ENCODE assay signal across 13 cellular contexts in the genomic region with DNA sequence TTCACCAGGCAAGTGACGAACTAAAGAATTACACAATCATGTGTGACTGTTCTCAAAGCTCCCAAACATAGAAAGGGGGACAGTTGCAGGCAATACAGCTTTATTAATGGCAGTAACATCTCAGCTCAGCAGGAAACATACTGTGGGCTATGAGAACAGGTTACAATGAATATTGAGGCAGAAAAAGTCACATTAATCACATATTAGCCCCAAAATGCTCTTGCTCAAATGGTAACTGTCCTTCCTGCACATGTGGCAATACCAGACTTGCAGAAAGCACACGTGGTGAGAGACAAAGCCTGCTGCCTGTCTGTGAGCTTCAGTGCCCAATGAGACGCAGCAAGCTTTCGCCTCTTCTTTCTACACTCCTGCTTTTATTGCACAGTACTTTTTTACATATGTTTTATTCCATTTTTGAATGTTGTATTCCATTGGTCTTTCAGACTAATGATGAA.
DNase-seq lines count a peak whose midpoint lies in the region; ATAC-seq, FAIRE-seq and TF ChIP-seq lines count a peak whose summit lies in the region.
"Had no signal": no experiment of that assay in that cellular context is flagged by ENCODE, and none has a peak within 500 bp of the region (broad histone marks: within the 10 kb centered on the region; RNA-seq: fewer than 3 reads in every experiment).

No MANE protein-coding gene starts in this region.

- no peak overlapping the region for H2AFZ ChIP-seq in endothelial cell of umbilical vein (ENCODE audit: low read depth, low read length)

- H3K36me3 ChIP-seq in endothelial cell of umbilical vein (ENCODE audit: control insufficient read depth in 2 of 2, extremely low read depth in 1 of 2, insufficient read depth in 2 of 2, low read length in 2 of 2): no peaks in the 10 kb centered on the region
- H3K36me3 ChIP-seq in testis (ENCODE audit: low read depth, missing control alignments): no peaks in the 10 kb centered on the region
- no peaks in the 10 kb centered on the region for H3K36me3 ChIP-seq in heart right ventricle
- H3K36me3 ChIP-seq: breast epithelium, left ventricle myocardium inferior had no signal

- WGBS in testis, 2 donors: 64 to 70% methylated on average over 4 of the region's 4 CpGs
- WGBS in heart right ventricle, 2 donors: 58% methylated on average over 4 of the region's 4 CpGs

- no peaks in the 10 kb centered on the region for H3K36me3 Mint-ChIP-seq in activated CD4-positive, alpha-beta T cell treated with anti-CD3 and anti-CD28 coated beads for 36 hours (ENCODE audit: low read depth)

- no peaks in the 10 kb centered on the region for H4K20me1 ChIP-seq in endothelial cell of umbilical vein (replicated peaks; ENCODE audit: control insufficient read depth, extremely low read depth, insufficient read depth, low read length)

- no peak overlapping the region for H3K27ac ChIP-seq in endothelial cell of umbilical vein (ENCODE audit: insufficient read depth, low read depth, low read length)
- H3K27ac ChIP-seq in testis: no peak overlapping the region
- H3K27ac ChIP-seq in heart right ventricle: no peak overlapping the region
- H3K27ac ChIP-seq: breast epithelium, left ventricle myocardium inferior, psoas muscle had no signal

- no peak overlapping the region for H3K4me3 ChIP-seq in endothelial cell of umbilical vein (replicated peaks in 1 of 3; ENCODE audit: insufficient read depth in 1 of 3, low read depth in 1 of 3, low read length in 3 of 3)
- no peak overlapping the region for H3K4me3 ChIP-seq in testis
- no peak overlapping the region for H3K4me3 ChIP-seq in heart right ventricle
- H3K4me3 ChIP-seq: breast epithelium, left ventricle myocardium inferior, psoas muscle had no signal

- H3K27me3 Mint-ChIP-seq in activated CD4-positive, alpha-beta T cell treated with anti-CD3 and anti-CD28 coated beads for 36 hours: peaks cover 16% of the 10 kb centered on the region

- peaks cover 29% of the 10 kb centered on the region for H3K4me1 Mint-ChIP-seq in activated CD4-positive, alpha-beta T cell treated with anti-CD3 and anti-CD28 coated beads for 36 hours

- TF ChIP-seq CTCF in endothelial cell of umbilical vein (IDR thresholded peaks at IDR 0.05; ENCODE audit: extremely low read depth in 1 of 2, insufficient read depth in 1 of 2, low read depth in 1 of 2, low read length in 2 of 2) (no peak), testis (IDR thresholded peaks at IDR 0.05) (no peak), heart right ventricle (IDR thresholded peaks at IDR 0.05) (no peak)

- BruUV-seq in endothelial cell of umbilical vein (replicated peaks; lab: Mats Ljungman, UMichigan): no TSS peak

- H3K9me3 ChIP-seq in endothelial cell of umbilical vein (replicated peaks; ENCODE audit: control insufficient read depth, insufficient read depth, low read length): no peaks in the 10 kb centered on the region
- no peaks in the 10 kb centered on the region for H3K9me3 ChIP-seq in testis
- H3K9me3 ChIP-seq in heart right ventricle: no peaks in the 10 kb centered on the region
- H3K9me3 ChIP-seq: breast epithelium, left ventricle myocardium inferior, psoas muscle had no signal

- H3K79me2 ChIP-seq in endothelial cell of umbilical vein (ENCODE audit: control insufficient read depth, insufficient read depth, low read length): no peaks in the 10 kb centered on the region

- dilution Hi-C loops in endothelial cell of umbilical vein (cut with MboI; ENCODE audit: extremely low pct_ligation_motif_present, low sequenced_read_pairs): no loop called here

- peak; percentile 41 for ATAC-seq in activated CD4-positive, alpha-beta T cell treated with anti-CD3 and anti-CD28 coated beads for 36 hours
- ATAC-seq in GM21717 (IDR thresholded peaks at IDR 0.05; ENCODE audit: unreplicated experiment) (peak; percentile 70), HG03460 (IDR thresholded peaks at IDR 0.05; ENCODE audit: unreplicated experiment) (peak; percentile 44), GM18517 (IDR thresholded peaks at IDR 0.05; ENCODE audit: unreplicated experiment) (no peak), heart right ventricle (no peak)
- ATAC-seq: psoas muscle had no signal

- H3K4me2 ChIP-seq in endothelial cell of umbilical vein (ENCODE audit: insufficient read depth, low read length): no peak overlapping the region

- intact Hi-C loops in activated CD4-positive, alpha-beta T cell treated with anti-CD3 and anti-CD28 coated beads for 36 hours (cut with DNase I, micrococcal nuclease): loop anchor here in 1 of 2 experiments (2.0 kb wide), 1 partner anchor 27 kb away; no protein-coding TSS in a partner anchor
- intact Hi-C loops in endothelial cell of umbilical vein (cut with micrococcal nuclease): no loop called here
- intact Hi-C loops in testis (cut with DNase I; ENCODE audit: low total_unique reads): no loop called here
- intact Hi-C loops in heart right ventricle (cut with DNase I): no loop called here

- peaks cover 4 to 11% of the 10 kb centered on the region in 2 experiments for H3K27me3 ChIP-seq in endothelial cell of umbilical vein (ENCODE audit: control insufficient read depth in 2 of 2, insufficient read depth in 2 of 2, low read length in 2 of 2)
- H3K27me3 ChIP-seq in testis: no peaks in the 10 kb centered on the region
- H3K27me3 ChIP-seq in heart right ventricle: peaks cover 0 to 19% (median 0%) of the 10 kb centered on the region in 7 donors
- H3K27me3 ChIP-seq: breast epithelium had no signal

- H3K9me1 ChIP-seq in endothelial cell of umbilical vein (replicated peaks; ENCODE audit: control insufficient read depth, extremely low read depth, insufficient read depth, low read length): no peaks in the 10 kb centered on the region

- H3K27ac Mint-ChIP-seq in activated CD4-positive, alpha-beta T cell treated with anti-CD3 and anti-CD28 coated beads for 36 hours: peak overlapping the region; percentile 90

- H3K4me1 ChIP-seq in endothelial cell of umbilical vein (ENCODE audit: control insufficient read depth, extremely low read depth, insufficient read depth, low read length) (no peaks in the 10 kb centered on the region), testis (no peaks in the 10 kb centered on the region), heart right ventricle (peaks cover 0 to 4% (median 0%) of the 10 kb centered on the region in 9 donors)
- H3K4me1 ChIP-seq: breast epithelium, left ventricle myocardium inferior, psoas muscle had no signal

- no peak for DNase-seq in activated CD4-positive, alpha-beta T cell treated with anti-CD3 and anti-CD28 coated beads for 36 hours
- DNase-seq in activated CD4-positive, alpha-beta T cell treated with anti-CD3 and anti-CD28 coated beads for 1 hour: no peak
- DNase-seq in endothelial cell of umbilical vein (ENCODE audit: low read depth, low spot score) (no peak), testis (no peak), heart right ventricle (no peak)
- DNase-seq: activated CD4-positive, alpha-beta T cell treated with anti-CD3 and anti-CD28 coated beads, Interleukin-2, amount 50 U/mL, for 1 hour; left ventricle myocardium inferior; NCI-H1417 treated with DMSO at 0.1 percent for 48 hours; psoas muscle had no signal

- H3K9ac ChIP-seq in endothelial cell of umbilical vein (replicated peaks; ENCODE audit: extremely low read depth, insufficient read depth, low read length): no peak overlapping the region

- no peaks in the 10 kb centered on the region for H3K9me3 Mint-ChIP-seq in activated CD4-positive, alpha-beta T cell treated with anti-CD3 and anti-CD28 coated beads for 36 hours (ENCODE audit: low read depth)

- CTCF ChIA-PET in activated CD4-positive, alpha-beta T cell treated with anti-CD3 and anti-CD28 coated beads for 36 hours (lab: Charles Lee): interaction anchor here (0.7 kb wide), 1 partner anchor 15 kb away, joined by 3 read pairs; no protein-coding TSS in a partner anchor
- CTCF ChIA-PET in endothelial cell of umbilical vein (lab: Charles Lee): interaction anchor here (1.1 to 1.5 kb wide), 2 partner anchors 25 to 122 kb away, joined by 3 to 4 read pairs; no protein-coding TSS in a partner anchor

- POLR2A ChIA-PET in activated CD4-positive, alpha-beta T cell treated with anti-CD3 and anti-CD28 coated beads for 36 hours (lab: Charles Lee): no interaction called here
- POLR2A ChIA-PET in endothelial cell of umbilical vein (lab: Charles Lee): no interaction called here

- peak; percentile 12 for FAIRE-seq in endothelial cell of umbilical vein (lab: Jason Lieb, UNC)

- no peak for TF ChIP-seq POLR2A in endothelial cell of umbilical vein (IDR thresholded peaks at IDR 0.05; ENCODE audit: low read depth, low read length)
- TF ChIP-seq POLR2A in testis (IDR thresholded peaks at IDR 0.05): no peak

- peak overlapping the region; percentile 18 for H3K4me3 Mint-ChIP-seq in activated CD4-positive, alpha-beta T cell treated with anti-CD3 and anti-CD28 coated beads for 36 hours

TF ChIP-seq in endothelial cell of umbilical vein, 7 proteins besides CTCF, POLR2A, EP300 and RAD21:
- TF ChIP-seq POLR2AphosphoS5 (IDR thresholded peaks at IDR 0.05; ENCODE audit: insufficient read depth, low read depth, low read length) (no peak), EZH2 (IDR thresholded peaks at IDR 0.05; ENCODE audit: borderline replicate concordance, low read depth, low read length, severe bottlenecking) (no peak), JUN (IDR thresholded peaks at IDR 0.05; ENCODE audit: borderline replicate concordance, insufficient read depth, insufficient read length, low read depth) (no peak), MYC (IDR thresholded peaks at IDR 0.05; ENCODE audit: low read depth, low read length) (no peak), GATA2 (IDR thresholded peaks at IDR 0.05; ENCODE audit: insufficient read depth, insufficient read length, low read depth, low read length) (no peak), FOS (IDR thresholded peaks at IDR 0.05; ENCODE audit: borderline replicate concordance, insufficient read depth, low read length) (no peak)
- TF ChIP-seq, protein P1, sequence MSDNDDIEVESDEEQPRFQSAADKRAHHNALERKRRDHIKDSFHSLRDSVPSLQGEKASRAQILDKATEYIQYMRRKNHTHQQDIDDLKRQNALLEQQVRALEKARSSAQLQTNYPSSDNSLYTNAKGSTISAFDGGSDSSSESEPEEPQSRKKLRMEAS (IDR thresholded peaks at IDR 0.05; ENCODE audit: insufficient read depth, insufficient read length): no peak

Comparison
In these comparisons a context has a peak if more than half of its experiments do, and no peak if none do; other contexts are left out.
1. ATAC-seq: peak in activated CD4-positive, alpha-beta T cell treated with anti-CD3 and anti-CD28 coated beads for 36 hours (single experiment), GM21717 (single experiment) and HG03460 (single experiment); none in GM18517 (single experiment) and heart right ventricle (0 of 8).